ENCODE assay signal across 11 cellular contexts in the genomic region with DNA sequence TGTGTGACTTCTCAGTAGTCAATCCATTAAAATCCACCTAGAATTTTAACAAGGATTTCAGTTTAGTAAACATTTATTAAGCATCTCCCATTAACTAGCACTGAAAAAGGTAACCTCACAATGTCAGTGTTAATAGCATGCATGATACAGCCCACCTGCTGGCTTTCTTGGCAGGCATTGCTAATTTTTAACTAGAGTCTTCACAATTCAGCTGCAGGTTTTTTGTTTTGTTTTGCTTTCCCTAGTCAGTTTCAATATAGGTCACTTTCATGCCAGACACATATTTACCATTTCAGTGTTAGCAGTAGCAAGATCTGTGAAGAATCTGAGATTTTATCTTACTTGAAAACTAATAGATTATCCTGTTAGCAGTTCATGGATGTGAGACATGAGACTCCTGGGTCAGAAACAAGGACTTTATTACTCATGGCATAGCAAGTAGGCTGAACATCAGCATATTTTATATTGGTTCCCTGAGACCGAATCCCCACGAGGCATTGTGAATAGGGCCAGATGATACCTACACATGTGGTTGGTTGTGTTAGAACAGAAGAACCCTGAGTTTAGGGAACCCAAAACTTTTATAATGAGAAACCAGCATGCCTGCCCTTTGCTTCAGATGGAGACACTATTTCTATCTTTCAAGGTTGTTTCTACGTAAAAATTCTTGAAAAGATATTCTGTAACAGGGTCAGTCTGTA.
A peak's percentile ranks its signal among the peaks of the same experiment; 100 is the strongest.
DNase-seq lines count a peak whose midpoint lies in the region; ATAC-seq lines count a peak whose summit lies in the region.
"Had no signal": no experiment of that assay in that cellular context is flagged by ENCODE, and none has a peak within 500 bp of the region (broad histone marks: within the 10 kb centered on the region; RNA-seq: fewer than 3 reads in every experiment).

No MANE protein-coding gene starts in this region.

- ATAC-seq in GM18499 (IDR thresholded peaks at IDR 0.05; ENCODE audit: insufficient read depth, unreplicated experiment) (peak; percentile 85), GM19452 (IDR thresholded peaks at IDR 0.05; ENCODE audit: unreplicated experiment) (peak; percentile 98), HG02763 (IDR thresholded peaks at IDR 0.05; ENCODE audit: unreplicated experiment) (peak; percentile 96), HG03442 (IDR thresholded peaks at IDR 0.05; ENCODE audit: unreplicated experiment) (peak; percentile 76)
- ATAC-seq in activated CD4-positive, CD25-positive, alpha-beta regulatory T cell treated with anti-CD3 and anti-CD28 coated beads, Interleukin-2, amount 50 U/mL, for 24 hours, result no peak
- ATAC-seq: PC-3, sciatic nerve had no signal

- no peak for DNase-seq in NOMO-1 treated with DMSO at 0.1 percent for 48 hours (lab: John Stamatoyannopoulos, UW; ENCODE audit: unreplicated experiment)
- DNase-seq in CD1c-positive myeloid dendritic cell (ENCODE audit: extremely low spot score), result no peak
- no peak for DNase-seq in UCSD-AML1 (lab: John Stamatoyannopoulos, UW; ENCODE audit: unreplicated experiment)
- DNase-seq: NCI-H1694 treated with DMSO at 0.1 percent for 48 hours, PC-3 had no signal

Comparison
In these comparisons a context has a peak if more than half of its experiments do, and no peak if none do; other contexts are left out.
1. ATAC-seq: peak in GM18499 (single experiment), GM19452 (single experiment), HG02763 (single experiment) and HG03442 (single experiment); none in activated CD4-positive, CD25-positive, alpha-beta regulatory T cell treated with anti-CD3 and anti-CD28 coated beads, Interleukin-2, amount 50 U/mL, for 24 hours (0 of 2).